Comparison of ENCODE assay signal across 9 cellular contexts in the genomic region with DNA sequence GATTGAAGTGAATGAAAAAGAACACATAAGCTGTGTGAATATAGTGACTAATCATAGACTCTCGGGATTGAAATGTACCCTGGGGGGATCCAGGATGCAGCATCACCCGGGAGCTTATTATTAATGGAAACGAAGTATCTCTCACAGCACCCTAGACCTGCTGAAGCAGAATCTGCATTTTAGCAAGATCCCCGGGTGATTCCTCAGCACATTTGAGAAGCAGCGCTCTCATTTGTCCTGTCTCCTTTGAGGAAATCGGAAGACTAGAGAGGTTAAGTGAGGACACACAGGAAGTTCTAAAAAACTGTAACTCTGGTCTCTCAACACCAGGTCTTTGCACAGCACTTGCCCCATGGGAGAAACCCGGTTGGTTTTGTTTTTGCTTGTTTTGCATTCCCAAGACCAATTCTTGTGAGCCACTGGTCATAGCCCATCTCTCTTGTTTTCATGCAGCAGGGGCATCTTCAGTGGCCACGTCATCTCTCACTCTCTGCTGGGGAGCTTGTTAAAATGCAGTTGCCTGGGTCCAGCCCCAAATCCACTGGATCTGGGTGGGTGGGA. TPM values are rescaled to one million over a fixed set of nuclear protein-coding genes. Genes with fewer than 3 reads are reported as not detected.
DNase-seq lines count a peak whose midpoint lies in the region; ATAC-seq, FAIRE-seq and TF ChIP-seq lines count a peak whose summit lies in the region.
"Had no signal": no experiment of that assay in that cellular context is flagged by ENCODE, and none has a peak within 500 bp of the region (broad histone marks: within the 10 kb centered on the region; RNA-seq: fewer than 3 reads in every experiment).

No MANE protein-coding gene starts in this region.

- H3K4me1 ChIP-seq in mucosa of descending colon (ENCODE audit: low read depth), result peaks cover 52% of the 10 kb centered on the region
- H3K4me1 ChIP-seq in BE2C, result 0 out of 2 replicates have a peak, but pooled peaks cover 3% of the 10 kb centered on the region
- H3K4me1 ChIP-seq: parathyroid adenoma had no signal

- no peaks in the 10 kb centered on the region for H3K9me3 ChIP-seq in mucosa of descending colon
- no peaks in the 10 kb centered on the region for H3K9me3 ChIP-seq in BE2C

- H3K27me3 ChIP-seq in BE2C, result no peaks in the 10 kb centered on the region

- no peak for TF ChIP-seq POLR2A in H54 (IDR thresholded peaks at IDR 0.05; ENCODE audit: low read depth, low read length)

- ATAC-seq in GM21367 (IDR thresholded peaks at IDR 0.05; ENCODE audit: unreplicated experiment) (peak; percentile 82), HG03565 (IDR thresholded peaks at IDR 0.05; ENCODE audit: unreplicated experiment) (peak; percentile 84), mucosa of descending colon (no peak)
- peak; percentile 67 to 84 for ATAC-seq in activated naive CD4-positive, alpha-beta T cell treated with anti-CD3 and anti-CD28 coated beads, Interleukin-2, amount 50 U/mL, for 72 hours

- no peak for TF ChIP-seq CTCF in GM12865 (IDR thresholded peaks at IDR 0.05; ENCODE audit: insufficient read depth, low read depth, low read length, missing control alignments)
- TF ChIP-seq CTCF in mucosa of descending colon (IDR thresholded peaks at IDR 0.05), result no peak
- no peak for TF ChIP-seq CTCF in BE2C (IDR thresholded peaks at IDR 0.05; ENCODE audit: low read depth, low read length)

- in situ Hi-C loops in ACHN (cut with HindIII; ENCODE audit: low pct_ligation_motif_present, low pct_unique_long_range_greater_than_20kb, low sequenced_read_pairs), result no loop called here

- intact Hi-C loops in mucosa of descending colon (cut with DNase I, micrococcal nuclease), result no loop called here

- H3K9me3 Mint-ChIP-seq in activated naive CD4-positive, alpha-beta T cell treated with anti-CD3 and anti-CD28 coated beads, Interleukin-2, amount 50 U/mL, for 72 hours, result peaks cover 0 to 3% of the 10 kb centered on the region in 2 donors

- peak overlapping the region; percentile 46 for H3K4me3 ChIP-seq in GM12865 (ENCODE audit: low read depth, low read length)
- no peak overlapping the region for H3K4me3 ChIP-seq in mucosa of descending colon
- no peak overlapping the region for H3K4me3 ChIP-seq in BE2C (ENCODE audit: low read depth, low read length)

- H3K36me3 ChIP-seq in mucosa of descending colon (ENCODE audit: low read depth), result no peaks in the 10 kb centered on the region
- no peaks in the 10 kb centered on the region for H3K36me3 ChIP-seq in BE2C

- peak; percentile 96 for DNase-seq in GM12865 (ENCODE audit: low read depth)
- DNase-seq in activated naive CD4-positive, alpha-beta T cell treated with anti-CD3 and anti-CD28 coated beads, Interleukin-2, amount 50 U/mL, for 72 hours (ENCODE audit: low spot score in 2 of 2), result no peak
- DNase-seq in mucosa of descending colon, result peak in 2 of 3 donors; percentile 29 to 52
- DNase-seq in BE2C, result no peak
- no peak for DNase-seq in ACHN
- DNase-seq in H54 (ENCODE audit: insufficient read length, low spot score), result no peak

- FAIRE-seq in H54 (lab: Jason Lieb, UNC), result no peak

- H3K27ac Mint-ChIP-seq in activated naive CD4-positive, alpha-beta T cell treated with anti-CD3 and anti-CD28 coated beads, Interleukin-2, amount 50 U/mL, for 72 hours, result peak overlapping the region; percentile 71 to 79

- H3K36me3 Mint-ChIP-seq in activated naive CD4-positive, alpha-beta T cell treated with anti-CD3 and anti-CD28 coated beads, Interleukin-2, amount 50 U/mL, for 72 hours, result peaks cover 0 to 3% of the 10 kb centered on the region in 2 donors

RNA-seq across cellular contexts. Expression of a gene that starts 30.2 kb away (rescaled TPM):
- total RNA-seq in activated naive CD4-positive, alpha-beta T cell treated with anti-CD3 and anti-CD28 coated beads, Interleukin-2, amount 50 U/mL, for 72 hours, result 10 to 100 TPM; 13.2 to 28.1 TPM
- 10 to 100 TPM; 30.9 to 42.7 (median 40.2) TPM for total RNA-seq in mucosa of descending colon
- polyA plus RNA-seq in BE2C (2012; ENCODE audit: insufficient read depth, insufficient read length, low read depth), result 14.6 TPM

Comparison
In these comparisons a context has a peak if more than half of its experiments do, and no peak if none do; other contexts are left out.
1. DNase-seq: peak in GM12865 (single experiment) and mucosa of descending colon (2 of 3); none in activated naive CD4-positive, alpha-beta T cell treated with anti-CD3 and anti-CD28 coated beads, Interleukin-2, amount 50 U/mL, for 72 hours (0 of 2), BE2C (single experiment), ACHN (single experiment) and H54 (single experiment).